In the genomic region with DNA sequence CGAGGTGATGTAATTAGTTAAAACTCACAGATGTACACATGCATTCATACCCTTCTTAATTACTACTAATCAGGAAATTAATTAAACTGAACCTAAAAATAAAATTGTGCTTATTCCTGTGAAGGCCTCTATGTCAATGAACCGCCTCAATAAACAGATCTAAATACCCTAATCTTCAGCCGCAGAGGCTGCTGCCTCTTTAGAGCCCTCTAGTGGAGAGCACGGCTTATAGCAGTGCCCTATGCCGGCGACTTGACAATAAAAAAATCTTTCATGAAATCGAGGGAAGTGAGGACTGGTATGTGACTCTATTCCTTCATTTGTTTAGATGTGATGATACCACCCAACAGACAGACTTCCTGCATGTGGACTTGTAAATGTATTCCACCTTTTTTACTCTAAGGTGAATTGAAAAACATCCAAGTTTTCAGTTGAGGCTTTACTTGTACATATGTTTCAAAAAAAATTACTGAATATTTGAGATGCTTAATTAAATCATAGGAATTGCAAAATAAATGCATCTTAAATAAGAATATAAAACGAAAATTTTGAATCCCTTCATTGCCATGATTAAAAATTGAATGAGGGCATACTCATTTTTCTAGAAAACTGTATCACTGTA, we compare ENCODE assay signal across 8 cellular contexts. TPM values are rescaled to one million over a fixed set of nuclear protein-coding genes. Genes with fewer than 3 reads are reported as not detected.
DNase-seq lines count a peak whose midpoint lies in the region; ATAC-seq and TF ChIP-seq lines count a peak whose summit lies in the region.

No MANE protein-coding gene starts in this region.

- WGBS in GM23248 (ENCODE audit: low coverage in 1 of 2, low lambda C conversion rate in 2 of 2, missing lambda C conversion rate in 2 of 2), 2 experiments: 13 to 14% methylated on average over 8 of the region's 8 CpGs
- 18% methylated on average over 8 of the region's 8 CpGs for WGBS in transverse colon (ENCODE audit: low coverage in 1 of 2), 2 donors

- TF ChIP-seq CTCF in 22Rv1 (IDR thresholded peaks at IDR 0.05): peak; percentile 98
- TF ChIP-seq CTCF in lower lobe of right lung (IDR thresholded peaks at IDR 0.05): peak; percentile 90
- TF ChIP-seq CTCF in transverse colon (IDR thresholded peaks at IDR 0.05): peak; percentile 58 to 92 (median 85)

- no peak overlapping the region for H3K4me2 ChIP-seq in GM23248 (ENCODE audit: unreplicated experiment)

- H3K27me3 ChIP-seq in GM23248 (replicated peaks; ENCODE audit: insufficient read depth) (peaks cover 4% of the 10 kb centered on the region; the same call in 1 of the 2 replicates), lower lobe of right lung (ENCODE audit: low read depth) (no peaks in the 10 kb centered on the region), transverse colon (no peaks in the 10 kb centered on the region)

- peak; percentile 85 for TF ChIP-seq RAD21 in Ishikawa (IDR thresholded peaks at IDR 0.05; ENCODE audit: low read depth)

- H3F3A ChIP-seq in GM23248 (ENCODE audit: insufficient read depth): no peaks in the 10 kb centered on the region

- intact Hi-C loops in lower lobe of right lung (cut with DNase I) (no loop called here), transverse colon (cut with DNase I; ENCODE audit: low total_unique reads) (no loop called here)

- no peaks in the 10 kb centered on the region for H3K9me3 ChIP-seq in GM23248 (ENCODE audit: low read depth)
- H3K9me3 ChIP-seq in lower lobe of right lung: no peaks in the 10 kb centered on the region
- no peaks in the 10 kb centered on the region for H3K9me3 ChIP-seq in transverse colon

- in situ Hi-C loops in GM23248 (cut with MboI): no loop called here
- in situ Hi-C loops in transverse colon (cut with MboI; ENCODE audit: low pct_ligation_motif_present in 1 of 4, low pct_unique_long_range_greater_than_20kb in 1 of 4, low sequenced_read_pairs in 3 of 4): loop anchor here in 1 of 4 donors (25.0 kb wide), 1 partner anchor 887 kb away; no protein-coding TSS in a partner anchor

- H3K9ac ChIP-seq in GM23248: no peak overlapping the region

- ATAC-seq in lower lobe of right lung: peak; percentile 77 to 80

- H3K36me3 ChIP-seq in GM23248 (ENCODE audit: low read depth): no peaks in the 10 kb centered on the region
- H3K36me3 ChIP-seq in lower lobe of right lung: no peaks in the 10 kb centered on the region
- H3K36me3 ChIP-seq in transverse colon: no peaks in the 10 kb centered on the region

- no peak overlapping the region for H3K27ac ChIP-seq in 22Rv1
- H3K27ac ChIP-seq in GM23248: no peak overlapping the region
- no peak overlapping the region for H3K27ac ChIP-seq in lower lobe of right lung
- H3K27ac ChIP-seq in transverse colon: no peak overlapping the region

- peaks cover 2% of the 10 kb centered on the region; the same call in 1 of the 2 replicates for H3K4me1 ChIP-seq in GM23248 (ENCODE audit: insufficient read depth)
- H3K4me1 ChIP-seq in lower lobe of right lung: no peaks in the 10 kb centered on the region
- no peaks in the 10 kb centered on the region for H3K4me1 ChIP-seq in transverse colon

- no peaks in the 10 kb centered on the region for H4K20me1 ChIP-seq in GM23248 (ENCODE audit: insufficient read depth)

- H3K9me2 ChIP-seq in GM23248 (ENCODE audit: insufficient read depth): no peaks in the 10 kb centered on the region

- TF ChIP-seq EP300 in Ishikawa (IDR thresholded peaks at IDR 0.05; ENCODE audit: borderline replicate concordance) (no peak), transverse colon (IDR thresholded peaks at IDR 0.05; ENCODE audit: low read depth) (no peak)

- H2AFZ ChIP-seq in GM23248: no peak overlapping the region

- H3K79me2 ChIP-seq in GM23248 (ENCODE audit: insufficient read depth): no peaks in the 10 kb centered on the region

- DNase-seq in GM03348 (ENCODE audit: low spot score): peak; percentile 63
- DNase-seq in GM23248: peak; percentile 80
- DNase-seq in SHP77 treated with DMSO at 0.1 percent for 48 hours (lab: John Stamatoyannopoulos, UW): peak; percentile 19
- peak; percentile 1 for DNase-seq in cerebellum (ENCODE audit: low spot score)
- peak; percentile 46 for DNase-seq in lower lobe of right lung
- peak; percentile 35 for DNase-seq in transverse colon

- H3K4me3 ChIP-seq in GM23248 (no peak overlapping the region), lower lobe of right lung (no peak overlapping the region), transverse colon (no peak overlapping the region)

- TF ChIP-seq POLR2A in transverse colon (IDR thresholded peaks at IDR 0.05): no peak

TF ChIP-seq in Ishikawa, 13 proteins besides CTCF, POLR2A, EP300 and RAD21:
- no peak for TF ChIP-seq FOXM1 (IDR thresholded peaks at IDR 0.05; ENCODE audit: borderline replicate concordance, low read depth)
- no peak for TF ChIP-seq YY1 (IDR thresholded peaks at IDR 0.05; ENCODE audit: low read depth)
- TF ChIP-seq, protein P1, sequence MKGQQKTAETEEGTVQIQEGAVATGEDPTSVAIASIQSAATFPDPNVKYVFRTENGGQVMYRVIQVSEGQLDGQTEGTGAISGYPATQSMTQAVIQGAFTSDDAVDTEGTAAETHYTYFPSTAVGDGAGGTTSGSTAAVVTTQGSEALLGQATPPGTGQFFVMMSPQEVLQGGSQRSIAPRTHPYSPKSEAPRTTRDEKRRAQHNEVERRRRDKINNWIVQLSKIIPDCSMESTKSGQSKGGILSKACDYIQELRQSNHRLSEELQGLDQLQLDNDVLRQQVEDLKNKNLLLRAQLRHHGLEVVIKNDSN (IDR thresholded peaks at IDR 0.05): no peak
- no peak for TF ChIP-seq TEAD4 (IDR thresholded peaks at IDR 0.05)
- TF ChIP-seq TCF12 (IDR thresholded peaks at IDR 0.05; ENCODE audit: low read depth): no peak
- no peak for TF ChIP-seq CEBPB (IDR thresholded peaks at IDR 0.05)
- TF ChIP-seq CREB1 (IDR thresholded peaks at IDR 0.05; ENCODE audit: low read depth): no peak
- no peak for TF ChIP-seq ZBTB7A (IDR thresholded peaks at IDR 0.05; ENCODE audit: low read depth)

RNA-seq across cellular contexts. Expression of a gene that starts 8.3 kb away (rescaled TPM):
- under 0.01 TPM in 1 of 2 replicates, not detected in the other for total RNA-seq in GM23248 (2014; rRNA removed; shearing (Covaris generic))
- 0.05 TPM in 1 of 2 replicates, not detected in the other for polyA plus RNA-seq in GM23248 (2016; fragmentation: Nextera tagmentation; extraction: Ambion mirVana)
- total RNA-seq in cerebellum (57.7 TPM), lower lobe of right lung (1.4 TPM), transverse colon (1 to 10 TPM in 3 of 4 donors, not detected in 1; 2.3 to 4.6 (median 2.4) TPM)

Comparison
In these comparisons a context has a peak if more than half of its experiments do, and no peak if none do; other contexts are left out.
1. DNase-seq: peak in every context shown above with its lines; median percentile 80 in GM23248; 63 in GM03348; 46 in lower lobe of right lung; 35 in transverse colon; 19 in SHP77 treated with DMSO at 0.1 percent for 48 hours; 1 in cerebellum.
2. RNA of a gene that starts 8.3 kb away (total RNA-seq): 57.7 TPM in cerebellum (single experiment); 2.3 to 4.6 TPM in transverse colon, 1.4 TPM in lower lobe of right lung (single experiment) and under 0.01 TPM in GM23248; every median in the first group is over 10 times any median in the second.
3. Peak in every context shown above with its lines, with median percentiles within 50 percentile points of each other: CTCF ChIP-seq.